8 cellular contexts compared by ENCODE assay signal in genomic region chr6:113879186-113880096, GRCh38.
A peak's percentile ranks its signal among the peaks of the same experiment; 100 is the strongest.
DNase-seq lines count a peak whose midpoint lies in the region; ATAC-seq and TF ChIP-seq lines count a peak whose summit lies in the region.

No MANE protein-coding gene starts in this region.

- H3K4me3 ChIP-seq in mucosa of rectum (ENCODE audit: low read length in 2 of 2) = peak overlapping the region; percentile 25 to 48

- ATAC-seq in GM18502 (IDR thresholded peaks at IDR 0.05; ENCODE audit: poor library complexity, unreplicated experiment) (peak; percentile 100), HG02759 (IDR thresholded peaks at IDR 0.05; ENCODE audit: unreplicated experiment) (peak; percentile 100)

- H3K9me3 ChIP-seq in mucosa of rectum (ENCODE audit: control insufficient read depth in 2 of 2, low read length in 2 of 2) = no peaks in the 10 kb centered on the region

- H3K9ac ChIP-seq in mucosa of rectum (ENCODE audit: low read depth in 1 of 2, low read length in 2 of 2) = peak overlapping the region; percentile 14 to 30

- POLR2A ChIA-PET in RWPE1 (lab: Yijun Ruan, JAX; ENCODE audit: low non-redundant PET) = interaction anchor here (0.5 kb wide), 1 partner anchor 24 kb away, joined by 10 read pairs; no protein-coding TSS in a partner anchor

- CTCF ChIA-PET in RWPE1 (lab: Yijun Ruan, JAX) = interaction anchor here (0.5 to 2.4 kb wide), 11 partner anchors 15 to 1238 kb away, joined by 3 to 12 read pairs (median 3); no protein-coding TSS in a partner anchor

- H3K36me3 ChIP-seq in mucosa of rectum (ENCODE audit: control insufficient read depth in 2 of 2, insufficient read depth in 2 of 2, low read length in 2 of 2) = no peaks in the 10 kb centered on the region

- peaks cover 0 to 10% of the 10 kb centered on the region in 2 donors for H3K4me1 ChIP-seq in mucosa of rectum (ENCODE audit: control insufficient read depth in 2 of 2, insufficient read depth in 2 of 2, low read length in 2 of 2)

- H3K27me3 ChIP-seq in mucosa of rectum (ENCODE audit: control insufficient read depth in 2 of 2, insufficient read depth in 2 of 2, low read length in 2 of 2) = no peaks in the 10 kb centered on the region

- TF ChIP-seq CTCF in AG09319 (IDR thresholded peaks at IDR 0.05; ENCODE audit: low read depth, low read length) (peak; percentile 79), RWPE1 (conservative IDR thresholded peaks at IDR 0.05; ENCODE audit: low read depth) (peak; percentile 83)

- H3K27ac ChIP-seq in RWPE1 (no peak overlapping the region), mucosa of rectum (ENCODE audit: low read depth in 2 of 2, low read length in 2 of 2) (peak overlapping the region in 1 of 2 donors; percentile 52)

- DNase-seq in AG09319 (ENCODE audit: extremely low read depth, low read depth) (no peak), NAMALWA (ENCODE audit: low spot score) (peak; percentile 73), RWPE1 (ENCODE audit: low spot score) (peak; percentile 73), epidermal melanocyte (ENCODE audit: insufficient read length, low spot score) (peak; percentile 32), COLO829 (ENCODE audit: low spot score) (no peak)

Comparison
In these comparisons a context has a peak if more than half of its experiments do, and no peak if none do; other contexts are left out.
1. DNase-seq: peak in NAMALWA (single experiment), RWPE1 (single experiment) and epidermal melanocyte (single experiment); none in AG09319 (single experiment) and COLO829 (single experiment).